3 cellular contexts compared by ENCODE assay signal in genomic region chr4:150126201-150126879, GRCh38.
TF ChIP-seq lines count a peak whose summit lies in the region.

No MANE protein-coding gene starts in this region.

TF ChIP-seq in IMR-90, 13 proteins besides CTCF, POLR2A, EP300 and RAD21:
- TF ChIP-seq RCOR1 (IDR thresholded peaks at IDR 0.05; ENCODE audit: insufficient replicate concordance, low read length) (no peak), BHLHE40 (IDR thresholded peaks at IDR 0.05; ENCODE audit: low read depth, low read length) (no peak), MAZ (IDR thresholded peaks at IDR 0.05; ENCODE audit: borderline replicate concordance, low read depth, low read length) (no peak), CEBPB (IDR thresholded peaks at IDR 0.05; ENCODE audit: low read depth, low read length) (peak; percentile 94)
TF ChIP-seq in IMR-90: peak in this region for 1.

TF ChIP-seq in GM12878, 131 proteins besides CTCF, POLR2A, EP300 and RAD21:
- TF ChIP-seq MEF2A (IDR thresholded peaks at IDR 0.05; ENCODE audit: insufficient read depth, low read depth, low read length) (peak; percentile 86), SUPT20H (IDR thresholded peaks at IDR 0.05; ENCODE audit: borderline replicate concordance, control insufficient read depth, low read depth, low read length) (no peak), ATF2 (IDR thresholded peaks at IDR 0.05; ENCODE audit: low read length) (peak; percentile 20; the same call in 1 of the 2 replicates), RUNX3 (IDR thresholded peaks at IDR 0.05; ENCODE audit: low read length) (peak; percentile 88)

TF ChIP-seq in GM23338, 12 proteins besides CTCF, POLR2A, EP300 and RAD21:
- TF ChIP-seq REST (IDR thresholded peaks at IDR 0.05; ENCODE audit: unreplicated experiment), result no peak
- TF ChIP-seq ZNF331 (CRISPR knock-in tag; IDR thresholded peaks at IDR 0.05; ENCODE audit: low read depth), result no peak
- TF ChIP-seq ZNF462 (CRISPR knock-in tag; IDR thresholded peaks at IDR 0.05), result no peak
- TF ChIP-seq JUNB (IDR thresholded peaks at IDR 0.05; ENCODE audit: unreplicated experiment), result no peak
- no peak for TF ChIP-seq EZH2 (IDR thresholded peaks at IDR 0.05; ENCODE audit: low read depth, unreplicated experiment)
- TF ChIP-seq POLR2AphosphoS5 (IDR thresholded peaks at IDR 0.05; ENCODE audit: low read depth), result no peak
- TF ChIP-seq NANOG (IDR thresholded peaks at IDR 0.05; ENCODE audit: borderline replicate concordance), result no peak
- TF ChIP-seq ETS1 (IDR thresholded peaks at IDR 0.05), result no peak
- no peak for TF ChIP-seq EZH2phosphoT487 (IDR thresholded peaks at IDR 0.05; ENCODE audit: unreplicated experiment)
- TF ChIP-seq ZNF114 (CRISPR knock-in tag; IDR thresholded peaks at IDR 0.05), result no peak
- no peak for TF ChIP-seq CREB1 (CRISPR knock-in tag; IDR thresholded peaks at IDR 0.05; ENCODE audit: low read depth)
- no peak for TF ChIP-seq STAT1 (IDR thresholded peaks at IDR 0.05; ENCODE audit: unreplicated experiment)
